In genomic region chr1:196709889-196710288, GRCh38 we compare ENCODE assay signal across 2 cellular contexts. TPM values are rescaled to one million over a fixed set of nuclear protein-coding genes. Genes with fewer than 3 reads are reported as not detected.
"Had no signal": no experiment of that assay in that cellular context is flagged by ENCODE, and none has a peak within 500 bp of the region (broad histone marks: within the 10 kb centered on the region; RNA-seq: fewer than 3 reads in every experiment).

No MANE protein-coding gene starts in this region.

RNA-seq across cellular contexts. Expression of gene CFH, which starts 58.0 kb away (rescaled TPM):
- total RNA-seq: progenitor cell of endocrine pancreas had no signal
- polyA plus RNA-seq: neural cell had no signal
